In the genomic region with DNA sequence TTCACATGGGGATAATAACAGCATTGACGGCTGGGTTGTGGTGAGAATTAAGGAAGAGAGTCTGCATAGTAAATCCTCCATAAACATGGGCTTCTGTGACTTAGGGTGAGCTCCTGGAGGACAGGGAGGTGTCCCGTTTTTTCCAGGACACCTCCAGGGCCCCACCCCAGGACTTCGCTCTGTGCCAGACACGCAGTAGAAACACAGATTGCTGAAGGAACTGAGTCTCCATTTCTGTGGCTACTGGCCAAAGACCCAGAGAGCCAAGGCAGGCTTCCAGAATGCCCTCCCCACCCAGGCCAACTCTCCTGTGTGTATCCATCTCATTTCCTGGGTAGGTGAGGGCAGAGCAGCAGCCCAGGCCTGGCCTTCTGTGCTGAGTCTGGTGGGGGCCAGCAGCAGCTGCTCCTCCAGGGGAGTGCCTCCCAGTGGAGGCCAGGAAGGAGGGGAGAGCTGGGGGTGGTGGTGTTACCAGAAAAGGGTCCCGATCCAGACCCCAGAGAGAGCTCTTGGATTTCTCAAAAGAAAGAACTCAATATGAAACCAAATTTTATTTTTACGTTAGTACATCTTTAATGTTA, we compare ENCODE assay signal across 32 cellular contexts. TPM values are rescaled to one million over a fixed set of nuclear protein-coding genes. Genes with fewer than 3 reads are reported as not detected.
"Had no signal": no experiment of that assay in that cellular context is flagged by ENCODE, and none has a peak within 500 bp of the region (broad histone marks: within the 10 kb centered on the region; RNA-seq: fewer than 3 reads in every experiment).

No MANE protein-coding gene starts in this region.

- H3K27ac ChIP-seq: colonic mucosa, epithelial cell of prostate, gastrocnemius medialis, left lung, parathyroid adenoma, prostate gland, sigmoid colon, spleen, thoracic aorta, tibial nerve, upper lobe of right lung, uterus had no signal

- H3K9me3 ChIP-seq: colonic mucosa, gastrocnemius medialis, left lung, prostate gland, sigmoid colon, spleen, thoracic aorta, tibial nerve, upper lobe of right lung, uterus had no signal

- DNase-seq: colonic mucosa; effector CD8-positive, alpha-beta T cell; endodermal cell; foreskin fibroblast; gastrocnemius medialis; head of caudate nucleus; kidney; left lung; mesenchymal stem cell; midbrain; naive thymus-derived CD8-positive, alpha-beta T cell; nephron progenitor cell; right cardiac atrium; sigmoid colon; spleen; stimulated activated CD4-positive, alpha-beta T cell treated with anti-CD3 and anti-CD28 coated beads, Interleukin-4, amount 100 ng/mL, for 4 hours; stimulated activated naive B cell treated with anti-CD40 and anti-IgM and Interleukin-4, amounts not matched to agents 10 μg/mL and 1 μg/mL and 100 μg/mL, for 72 hours; upper lobe of right lung; uterus had no signal

- H3K4me3 ChIP-seq: colonic mucosa, gastrocnemius medialis, left lung, prostate gland, sigmoid colon, spleen, thoracic aorta, tibial nerve, upper lobe of right lung, uterus had no signal

- H3K4me1 ChIP-seq: colonic mucosa, gastrocnemius medialis, left lung, parathyroid adenoma, prostate gland, sigmoid colon, spleen, tibial nerve, upper lobe of right lung, uterus had no signal

- H3K36me3 ChIP-seq: colonic mucosa, gastrocnemius medialis, left lung, prostate gland, sigmoid colon, spleen, thoracic aorta, tibial nerve, upper lobe of right lung, uterus had no signal

- H3K27me3 ChIP-seq: colonic mucosa, gastrocnemius medialis, sigmoid colon, tibial nerve had no signal

- ATAC-seq: esophagus mucosa; gastrocnemius medialis; left lung; naive thymus-derived CD8-positive, alpha-beta T cell; right cardiac atrium; stimulated activated naive B cell treated with anti-CD40 and anti-IgM and Interleukin-4, amounts not matched to agents 10 μg/mL and 1 μg/mL and 100 μg/mL, for 72 hours; upper lobe of right lung had no signal

RNA-seq across cellular contexts. Expression of a gene that starts 9.5 kb away (rescaled TPM):
- total RNA-seq: chondrocyte; colonic mucosa; endodermal cell; esophagus mucosa; gastrocnemius medialis; glomerular endothelial cell; kidney; left lung; lower leg skin; lung microvascular endothelial cell; myocyte; naive thymus-derived CD8-positive, alpha-beta T cell; omental fat pad; right cardiac atrium; sigmoid colon; skeletal muscle tissue; spleen; thoracic aorta; tibial nerve; upper lobe of right lung; uterus had no signal
